6 cellular contexts compared by ENCODE assay signal in the genomic region with DNA sequence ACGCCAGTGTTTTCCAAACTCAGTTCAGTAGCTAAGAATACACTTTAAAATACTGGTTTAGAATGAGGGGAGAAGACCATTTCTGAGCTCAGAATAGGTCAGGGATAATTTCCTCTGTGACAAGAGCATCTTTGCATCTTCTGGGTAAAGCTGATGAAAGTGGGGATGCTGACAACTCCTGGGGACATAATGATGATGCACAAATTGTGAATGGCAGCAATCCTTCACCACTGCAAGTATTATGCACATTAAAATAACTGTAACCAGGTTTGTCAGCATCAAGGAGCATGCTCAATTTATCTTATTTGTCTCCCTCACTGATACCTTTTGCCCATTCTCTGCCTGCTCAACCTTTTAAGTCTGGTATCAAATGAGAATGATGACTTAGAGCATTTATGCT.
"Had no signal": no experiment of that assay in that cellular context is flagged by ENCODE, and none has a peak within 500 bp of the region (broad histone marks: within the 10 kb centered on the region; RNA-seq: fewer than 3 reads in every experiment).

No MANE protein-coding gene starts in this region.

- H3K4me3 Mint-ChIP-seq: IgD-negative memory B cell had no signal

- H3K27ac ChIP-seq: HL-60 had no signal

- H3K27ac Mint-ChIP-seq: IgD-negative memory B cell had no signal

- H3K36me3 Mint-ChIP-seq: IgD-negative memory B cell had no signal

- H3K27me3 Mint-ChIP-seq: IgD-negative memory B cell had no signal

- DNase-seq: IMR-90, KBM-7, KG1 had no signal

- H3K4me1 Mint-ChIP-seq: IgD-negative memory B cell had no signal

- H3K4me3 ChIP-seq: K562 had no signal
